In genomic region chr2:216012830-216013079, GRCh38 we compare ENCODE assay signal across 8 cellular contexts. TPM values are rescaled to one million over a fixed set of nuclear protein-coding genes. Genes with fewer than 3 reads are reported as not detected.
DNase-seq lines count a peak whose midpoint lies in the region; ATAC-seq and TF ChIP-seq lines count a peak whose summit lies in the region.

No MANE protein-coding gene starts in this region.

- no peaks in the 10 kb centered on the region for H3K9me3 Mint-ChIP-seq in dendritic cell treated with granulocyte-macrophage colony-stimulating factor and Interleukin-4, amounts not matched to agents 40 ng/mL and 50 ng/mL, for 4 days
- no peaks in the 10 kb centered on the region for H3K9me3 Mint-ChIP-seq in naive thymus-derived CD4-positive, alpha-beta T cell

- no peak for TF ChIP-seq CTCF in AG10803 (conservative IDR thresholded peaks at IDR 0.05; ENCODE audit: low read length)

- H3K9me2 ChIP-seq in Karpas-422 (replicated peaks; ENCODE audit: insufficient read depth, low read length) = no peaks in the 10 kb centered on the region

- POLR2A ChIA-PET in naive thymus-derived CD4-positive, alpha-beta T cell (lab: Charles Lee) = interaction anchor here (0.9 kb wide), 1 partner anchor 11 kb away, joined by 3 read pairs; no protein-coding TSS in a partner anchor

- no peaks in the 10 kb centered on the region for H4K20me1 ChIP-seq in Karpas-422 (ENCODE audit: insufficient read depth, low read depth, low read length)

- H3K27ac ChIP-seq in Karpas-422 (ENCODE audit: low read length) = no peak overlapping the region
- H3K27ac ChIP-seq in naive thymus-derived CD4-positive, alpha-beta T cell (ENCODE audit: low read depth, low read length) = peak overlapping the region; percentile 59

- intact Hi-C loops in dendritic cell treated with granulocyte-macrophage colony-stimulating factor and Interleukin-4, amounts not matched to agents 40 ng/mL and 50 ng/mL, for 4 days (cut with micrococcal nuclease) = loop anchor here (1.0 kb wide), 1 partner anchor 62 kb away; no protein-coding TSS in a partner anchor
- intact Hi-C loops in naive thymus-derived CD4-positive, alpha-beta T cell (cut with micrococcal nuclease) = loop anchor here (1.0 to 5.0 kb wide), 6 partner anchors 11 to 700 kb away; partner anchors contain the start of genes ATIC (in 2 of the 2) and SMARCAL1 (in 1 of the 2)

- no peaks in the 10 kb centered on the region for H3K36me3 ChIP-seq in Karpas-422 (ENCODE audit: insufficient read depth, low read length)
- peaks cover 0 to 3% (median 0%) of the 10 kb centered on the region in 3 experiments for H3K36me3 ChIP-seq in naive thymus-derived CD4-positive, alpha-beta T cell (ENCODE audit: control insufficient read depth in 2 of 3, insufficient read depth in 3 of 3, low read length in 3 of 3)

- no peaks in the 10 kb centered on the region for H3K9me3 ChIP-seq in Karpas-422 (ENCODE audit: low read length)
- no peaks in the 10 kb centered on the region for H3K9me3 ChIP-seq in naive thymus-derived CD4-positive, alpha-beta T cell (ENCODE audit: control insufficient read depth in 2 of 3, low read length in 3 of 3)

- H2AFZ ChIP-seq in Karpas-422 (ENCODE audit: low read length) = peak overlapping the region; percentile 55; the same call in 1 of the 2 replicates

- no peaks in the 10 kb centered on the region for H3K79me2 ChIP-seq in Karpas-422 (ENCODE audit: low read length)

- peaks cover 4% of the 10 kb centered on the region for H3K27me3 Mint-ChIP-seq in dendritic cell treated with granulocyte-macrophage colony-stimulating factor and Interleukin-4, amounts not matched to agents 40 ng/mL and 50 ng/mL, for 4 days
- H3K27me3 Mint-ChIP-seq in naive thymus-derived CD4-positive, alpha-beta T cell = peaks cover 0 to 4% (median 0%) of the 10 kb centered on the region in 5 donors

- H3K4me2 ChIP-seq in Karpas-422 (ENCODE audit: low read depth, low read length, poor library complexity, severe bottlenecking) = peak overlapping the region; percentile 67

- CTCF ChIA-PET in naive thymus-derived CD4-positive, alpha-beta T cell (lab: Charles Lee) = interaction anchor here (1.6 kb wide), 1 partner anchor 11 kb away, joined by 5 read pairs; no protein-coding TSS in a partner anchor

- H3K4me3 ChIP-seq in AG10803 (ENCODE audit: low read length) (peak overlapping the region; percentile 70), Karpas-422 (ENCODE audit: low read length) (peak overlapping the region; percentile 61; the same call in 1 of the 2 replicates)
- H3K4me3 ChIP-seq in naive thymus-derived CD4-positive, alpha-beta T cell (ENCODE audit: low read length) = peak overlapping the region; percentile 65

- H3K27ac Mint-ChIP-seq in dendritic cell treated with granulocyte-macrophage colony-stimulating factor and Interleukin-4, amounts not matched to agents 40 ng/mL and 50 ng/mL, for 4 days = peak overlapping the region; percentile 74
- peak overlapping the region; percentile 18 to 91 (median 74) for H3K27ac Mint-ChIP-seq in naive thymus-derived CD4-positive, alpha-beta T cell

- peaks cover 8% of the 10 kb centered on the region for H3K36me3 Mint-ChIP-seq in dendritic cell treated with granulocyte-macrophage colony-stimulating factor and Interleukin-4, amounts not matched to agents 40 ng/mL and 50 ng/mL, for 4 days (ENCODE audit: low read depth)
- H3K36me3 Mint-ChIP-seq in naive thymus-derived CD4-positive, alpha-beta T cell = peaks cover 0 to 9% (median 4%) of the 10 kb centered on the region in 5 donors

- H3K4me3 Mint-ChIP-seq in dendritic cell treated with granulocyte-macrophage colony-stimulating factor and Interleukin-4, amounts not matched to agents 40 ng/mL and 50 ng/mL, for 4 days = peak overlapping the region; percentile 85
- H3K4me3 Mint-ChIP-seq in naive thymus-derived CD4-positive, alpha-beta T cell = peak overlapping the region; percentile 82 to 93 (median 89)

- no peaks in the 10 kb centered on the region for H3K27me3 ChIP-seq in Karpas-422 (ENCODE audit: low read length)
- H3K27me3 ChIP-seq in naive thymus-derived CD4-positive, alpha-beta T cell (ENCODE audit: control insufficient read depth in 2 of 2, insufficient read depth in 2 of 2, low read length in 2 of 2) = no peaks in the 10 kb centered on the region

- peak overlapping the region; percentile 52 for H3K9ac ChIP-seq in Karpas-422 (ENCODE audit: low read length)

- peaks cover 4% of the 10 kb centered on the region for H3K4me1 ChIP-seq in Karpas-422 (ENCODE audit: low read length)
- H3K4me1 ChIP-seq in naive thymus-derived CD4-positive, alpha-beta T cell (ENCODE audit: control insufficient read depth in 2 of 2, insufficient read depth in 2 of 2, low read length in 2 of 2) = peaks cover 30 to 31% of the 10 kb centered on the region in 2 donors

- ATAC-seq in naive thymus-derived CD4-positive, alpha-beta T cell = no peak
- ATAC-seq in HG02642 (IDR thresholded peaks at IDR 0.05; ENCODE audit: poor library complexity, unreplicated experiment) = no peak

- H3K4me1 Mint-ChIP-seq in dendritic cell treated with granulocyte-macrophage colony-stimulating factor and Interleukin-4, amounts not matched to agents 40 ng/mL and 50 ng/mL, for 4 days (ENCODE audit: low read depth) = peaks cover 19% of the 10 kb centered on the region
- H3K4me1 Mint-ChIP-seq in naive thymus-derived CD4-positive, alpha-beta T cell = peaks cover 27 to 70% (median 53%) of the 10 kb centered on the region in 7 donors

- DNase-seq in AG10803 (ENCODE audit: low read depth) (no peak), Karpas-422 (no peak), NCI-H187 (lab: John Stamatoyannopoulos, UW) (no peak), DMS153 (lab: John Stamatoyannopoulos, UW) (no peak)
- no peak for DNase-seq in naive thymus-derived CD4-positive, alpha-beta T cell
- no peak for DNase-seq in stimulated activated CD4-positive, alpha-beta T cell treated with anti-CD3 and anti-CD28 coated beads, Interleukin-2, amount 100 ng/mL, for 24 hours

RNA-seq across cellular contexts. Expression of gene MREG, which starts 0.6 kb away (rescaled TPM):
- total RNA-seq in Karpas-422 (2014; rRNA removed; shearing (Covaris generic); ENCODE audit: low replicate concordance) = 0.11 and 0.15 TPM in 2 replicates
- 1 to 10 TPM; 4.8 to 8.5 (median 6.4) TPM for total RNA-seq in naive thymus-derived CD4-positive, alpha-beta T cell
- polyA plus RNA-seq in naive thymus-derived CD4-positive, alpha-beta T cell = 1 to 10 TPM in 1 of 2 donors, under 1 TPM in 1; 0.39 to 3.3 TPM
